ENCODE assay signal across 8 cellular contexts in genomic region chr3:179563298-179563934, GRCh38. TPM values are rescaled to one million over a fixed set of nuclear protein-coding genes. Genes with fewer than 3 reads are reported as not detected.
DNase-seq lines count a peak whose midpoint lies in the region; ATAC-seq, FAIRE-seq and TF ChIP-seq lines count a peak whose summit lies in the region.

No MANE protein-coding gene starts in this region.

- H3K27me3 ChIP-seq in GM23248 (replicated peaks; ENCODE audit: insufficient read depth) (no peaks in the 10 kb centered on the region), KMS-11 (ENCODE audit: insufficient read depth, low read depth) (no peaks in the 10 kb centered on the region), pancreas (no peaks in the 10 kb centered on the region), tibial nerve (no peaks in the 10 kb centered on the region)

- peak overlapping the region; percentile 80 for H3K27ac Mint-ChIP-seq in glutamatergic neuron (ENCODE audit: unreplicated experiment)

- ATAC-seq in pancreas, result peak; percentile 66 to 83 (median 74)

- TF ChIP-seq EP300 in tibial nerve (IDR thresholded peaks at IDR 0.05), result no peak

- TF ChIP-seq CTCF in KMS-11 (conservative IDR thresholded peaks at IDR 0.05; ENCODE audit: low read depth, low read length) (peak; percentile 48), glutamatergic neuron (IDR thresholded peaks at IDR 0.05; ENCODE audit: partially characterized antibody, unreplicated experiment) (peak; percentile 65), pancreas (IDR thresholded peaks at IDR 0.05) (peak; percentile 23 to 54 (median 40)), tibial nerve (IDR thresholded peaks at IDR 0.05) (peak; percentile 30 to 76 (median 51))

- H3K4me3 ChIP-seq in GM23248, result peak overlapping the region; percentile 85
- H3K4me3 ChIP-seq in KMS-11 (IDR thresholded peaks at IDR 0.05; ENCODE audit: insufficient read depth, low read depth, low read length), result peak overlapping the region; percentile 86
- H3K4me3 ChIP-seq in SK-N-MC, result peak overlapping the region; percentile 93
- peak overlapping the region; percentile 75 to 90 (median 86) for H3K4me3 ChIP-seq in pancreas
- peak overlapping the region; percentile 71 to 98 (median 86) for H3K4me3 ChIP-seq in tibial nerve

- no peaks in the 10 kb centered on the region for H3K36me3 Mint-ChIP-seq in glutamatergic neuron (ENCODE audit: unreplicated experiment)

- H3F3A ChIP-seq in GM23248 (ENCODE audit: insufficient read depth), result no peaks in the 10 kb centered on the region

- no peak for TF ChIP-seq POLR2A in tibial nerve (IDR thresholded peaks at IDR 0.05)

- H3K4me2 ChIP-seq in GM23248 (ENCODE audit: unreplicated experiment), result peak overlapping the region; percentile 80
- peak overlapping the region; percentile 81 for H3K4me2 ChIP-seq in KMS-11

- peak overlapping the region; percentile 99 for H3K4me3 Mint-ChIP-seq in glutamatergic neuron (ENCODE audit: unreplicated experiment)

- peaks cover 9% of the 10 kb centered on the region for H3K4me1 Mint-ChIP-seq in glutamatergic neuron (ENCODE audit: low read depth, unreplicated experiment)

- DNase-seq in GDM1 (lab: John Stamatoyannopoulos, UW) (peak; percentile 37), GM23248 (peak; percentile 96), SK-N-MC (ENCODE audit: low read depth, low spot score) (no peak), glutamatergic neuron (peak; percentile 68), pancreas (peak; percentile 54 to 83 (median 70)), tibial nerve (ENCODE audit: low spot score in 2 of 2) (peak; percentile 15 to 43)
- peak; percentile 73 for DNase-seq in activated naive CD4-positive, alpha-beta T cell treated with anti-CD3 and anti-CD28 coated beads, Interleukin-2, amount 50 U/mL, for 16 hours

- no peaks in the 10 kb centered on the region for H4K20me1 ChIP-seq in GM23248 (ENCODE audit: insufficient read depth)
- no peaks in the 10 kb centered on the region; the same call in 1 of the 2 replicates for H4K20me1 ChIP-seq in KMS-11 (ENCODE audit: insufficient read depth)

- intact Hi-C loops in pancreas (cut with DNase I), result no loop called here

- H3K9me3 ChIP-seq in GM23248 (ENCODE audit: low read depth) (no peaks in the 10 kb centered on the region), SK-N-MC (ENCODE audit: low read depth, low read length) (no peaks in the 10 kb centered on the region), pancreas (no peaks in the 10 kb centered on the region), tibial nerve (no peaks in the 10 kb centered on the region)

- FAIRE-seq in pancreas (lab: Jason Lieb, UNC), result no peak

- H3K9me3 Mint-ChIP-seq in glutamatergic neuron (ENCODE audit: unreplicated experiment), result peaks cover 7% of the 10 kb centered on the region

- peak overlapping the region; percentile 55 for H3K27ac ChIP-seq in GM23248
- peak overlapping the region; percentile 80 for H3K27ac ChIP-seq in KMS-11
- peak overlapping the region; percentile 37; the same call in 1 of the 2 replicates for H3K27ac ChIP-seq in SK-N-MC
- peak overlapping the region; percentile 72 to 81 (median 75) for H3K27ac ChIP-seq in pancreas
- H3K27ac ChIP-seq in tibial nerve, result peak overlapping the region; percentile 77 to 94 (median 88)

- in situ Hi-C loops in GM23248 (cut with MboI), result loop anchor here (25.0 kb wide), 1 partner anchor 526 kb away; no protein-coding TSS in a partner anchor

- peak overlapping the region; percentile 81 for H3K9ac ChIP-seq in GM23248
- H3K9ac ChIP-seq in KMS-11, result peak overlapping the region; percentile 86
- peak overlapping the region; percentile 93 for H3K9ac ChIP-seq in SK-N-MC (ENCODE audit: insufficient read length)

- no peaks in the 10 kb centered on the region for H3K9me2 ChIP-seq in GM23248 (ENCODE audit: insufficient read depth)

- WGBS in GM23248 (ENCODE audit: low coverage in 1 of 2, low lambda C conversion rate in 2 of 2, missing lambda C conversion rate in 2 of 2), 2 experiments, result 1 to 2% methylated on average over 34 to 38 of the region's 39 CpGs
- WGBS in pancreas, 2 donors, result 0 to 1% methylated on average over 33 to 39 of the region's 39 CpGs
- 1% methylated on average over 14 to 35 of the region's 39 CpGs for WGBS in tibial nerve, 2 donors

- H3K36me3 ChIP-seq in GM23248 (ENCODE audit: low read depth) (no peaks in the 10 kb centered on the region), KMS-11 (ENCODE audit: insufficient read depth) (no peaks in the 10 kb centered on the region), SK-N-MC (ENCODE audit: insufficient read depth, low read length) (no peaks in the 10 kb centered on the region; the same call in 1 of the 2 replicates), pancreas (no peaks in the 10 kb centered on the region), tibial nerve (no peaks in the 10 kb centered on the region)

- peaks cover 50% of the 10 kb centered on the region for H3K79me2 ChIP-seq in GM23248 (ENCODE audit: insufficient read depth)
- H3K79me2 ChIP-seq in KMS-11 (ENCODE audit: insufficient read depth, low read depth), result peaks cover 47% of the 10 kb centered on the region

- peak overlapping the region; percentile 85 for H2AFZ ChIP-seq in GM23248
- peak overlapping the region; percentile 56 for H2AFZ ChIP-seq in KMS-11 (ENCODE audit: low read depth)

- peaks cover 7% of the 10 kb centered on the region for H3K27me3 Mint-ChIP-seq in glutamatergic neuron (ENCODE audit: unreplicated experiment)

- H3K4me1 ChIP-seq in GM23248 (ENCODE audit: insufficient read depth), result peaks cover 8% of the 10 kb centered on the region
- peaks cover 29% of the 10 kb centered on the region for H3K4me1 ChIP-seq in KMS-11 (ENCODE audit: low read depth, poor library complexity, severe bottlenecking)
- H3K4me1 ChIP-seq in pancreas, result peaks cover 0 to 10% (median 5%) of the 10 kb centered on the region in 3 donors
- H3K4me1 ChIP-seq in tibial nerve, result peaks cover 0 to 33% (median 4%) of the 10 kb centered on the region in 4 donors

RNA-seq across cellular contexts. Expression of gene ACTL6A, which starts 0.7 kb away (rescaled TPM):
- 44.5 and 98.6 TPM in 2 replicates for total RNA-seq in GM23248 (2014; rRNA removed; shearing (Covaris generic))
- polyA plus RNA-seq in GM23248 (2016; fragmentation: Nextera tagmentation; extraction: Ambion mirVana), result 82.9 and 93.5 TPM in 2 replicates
- total RNA-seq in glutamatergic neuron (ENCODE audit: unreplicated experiment), result 58.8 TPM
- 10 to 100 TPM; 11.2 to 21.4 (median 16.3) TPM for total RNA-seq in pancreas
- polyA plus RNA-seq in pancreas, result 10 to 100 TPM; 37.9 to 38.1 TPM
- 10 to 100 TPM; 25.7 to 52.5 (median 36.3) TPM for total RNA-seq in tibial nerve

RNA-seq across cellular contexts. Expression of gene MRPL47, which starts 41.0 kb away (rescaled TPM):
- total RNA-seq in GM23248 (2014; rRNA removed; shearing (Covaris generic)), result 18.6 and 25.0 TPM in 2 replicates
- polyA plus RNA-seq in GM23248 (2016; fragmentation: Nextera tagmentation; extraction: Ambion mirVana), result 60.5 and 66.0 TPM in 2 replicates
- 45.0 TPM for total RNA-seq in glutamatergic neuron (ENCODE audit: unreplicated experiment)
- 10 to 100 TPM in 3 of 6 donors, 1 to 10 TPM in 3; 5.0 to 13.2 (median 8.9) TPM for total RNA-seq in pancreas
- polyA plus RNA-seq in pancreas, result 10 to 100 TPM; 20.1 to 21.1 TPM
- 10 to 100 TPM; 14.9 to 22.2 (median 21.0) TPM for total RNA-seq in tibial nerve

RNA-seq across cellular contexts. Expression of gene NDUFB5, which starts 41.2 kb away (rescaled TPM):
- 79.5 and 90.8 TPM in 2 replicates for total RNA-seq in GM23248 (2014; rRNA removed; shearing (Covaris generic))
- polyA plus RNA-seq in GM23248 (2016; fragmentation: Nextera tagmentation; extraction: Ambion mirVana) (126 and 142 TPM in 2 replicates), pancreas (10 to 100 TPM; 43.7 to 52.0 TPM)
- total RNA-seq in glutamatergic neuron (ENCODE audit: unreplicated experiment) (77.7 TPM), pancreas (10 to 100 TPM; 30.6 to 48.6 (median 43.2) TPM), tibial nerve (100 to 1,000 TPM in 1 of 4 donors, 10 to 100 TPM in 3; 45.9 to 101 (median 66.4) TPM)

Comparison
In these comparisons a context has a peak if more than half of its experiments do, and no peak if none do; other contexts are left out.
1. H3K27ac ChIP-seq: peak in every context shown above with its lines; median percentile 88 in tibial nerve; 80 in KMS-11; 75 in pancreas; 55 in GM23248; 37 in SK-N-MC.